18 cellular contexts compared by ENCODE assay signal in the genomic region with DNA sequence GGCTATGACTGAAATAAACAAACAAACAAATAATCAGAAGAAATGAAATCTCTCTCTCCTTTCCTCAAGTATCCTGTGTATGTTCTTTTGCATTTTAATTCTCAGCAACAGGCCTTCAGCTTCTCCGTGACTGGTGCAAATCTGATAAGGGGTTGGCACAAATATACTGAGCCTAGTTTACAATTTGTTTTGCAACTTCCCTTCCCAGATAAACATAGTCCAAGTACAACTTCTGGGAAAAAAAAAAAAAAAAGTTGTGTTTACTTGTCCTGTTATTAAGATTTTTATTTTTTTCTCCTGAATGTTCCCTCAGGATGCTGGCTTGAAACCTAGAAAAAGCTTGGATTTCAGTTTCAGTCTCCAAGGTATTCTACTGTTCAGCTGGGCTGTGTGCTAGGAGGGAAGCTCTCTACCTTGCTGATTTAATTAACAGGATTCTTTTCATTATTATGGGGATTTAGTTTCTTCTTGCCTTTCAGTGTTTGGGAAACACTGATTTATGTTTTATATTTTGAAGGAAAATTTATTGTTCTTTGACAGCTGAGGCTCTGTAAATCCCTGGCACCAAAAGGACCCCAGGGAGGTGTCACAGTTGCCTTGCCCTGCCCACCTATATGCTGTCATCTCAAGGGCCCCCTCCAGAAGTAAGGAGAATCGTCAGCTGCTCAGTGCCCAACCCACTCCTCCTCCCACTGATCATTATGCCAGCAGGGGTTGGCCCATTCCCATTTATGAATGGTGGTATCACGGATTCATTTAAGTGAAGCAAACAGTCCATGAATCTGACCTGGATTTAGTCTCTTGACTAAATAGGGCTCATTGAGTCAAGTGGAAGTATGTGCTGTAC.
DNase-seq lines count a peak whose midpoint lies in the region; ATAC-seq and TF ChIP-seq lines count a peak whose summit lies in the region.
"Had no signal": no experiment of that assay in that cellular context is flagged by ENCODE, and none has a peak within 500 bp of the region (broad histone marks: within the 10 kb centered on the region; RNA-seq: fewer than 3 reads in every experiment).

No MANE protein-coding gene starts in this region.

- H3K14ac ChIP-seq in H9 (ENCODE audit: insufficient read depth, low read length), result no peak overlapping the region

- H3K18ac ChIP-seq in H9 (ENCODE audit: insufficient read length, low read depth, low read length), result no peak overlapping the region

- DNase-seq in LNCaP clone FGC (ENCODE audit: low read depth), result peak; percentile 25
- DNase-seq in adipocyte (ENCODE audit: low read depth), result peak; percentile 56
- no peak for DNase-seq in left cardiac atrium
- DNase-seq in sciatic nerve (ENCODE audit: low spot score), result no peak
- no peak for DNase-seq in NCI-H1105 treated with DMSO at 0.1 percent for 48 hours (lab: John Stamatoyannopoulos, UW)
- DNase-seq in GM19238 (ENCODE audit: insufficient read length, low spot score), result no peak
- no peak for DNase-seq in H9
- DNase-seq: head of caudate nucleus; IMR-90; naive thymus-derived CD4-positive, alpha-beta T cell; NCI-H524 treated with DMSO at 0.1 percent for 48 hours; stimulated activated naive CD4-positive, alpha-beta T cell treated with Interleukin-2 at 50 U/mL for 16 hours; T-cell had no signal

- H3K4me1 ChIP-seq in adipocyte (ENCODE audit: control insufficient read depth, insufficient read depth, low read length), result peaks cover 37% of the 10 kb centered on the region
- H3K4me1 ChIP-seq in H9 (ENCODE audit: insufficient read depth, low read length), result no peaks in the 10 kb centered on the region

- no peaks in the 10 kb centered on the region for H3K79me1 ChIP-seq in H9 (ENCODE audit: insufficient read depth, low read depth, low read length, poor library complexity, severe bottlenecking)

- H4K8ac ChIP-seq in H9 (replicated peaks; ENCODE audit: insufficient read length, low read depth, low read length), result no peak overlapping the region

- H3K9me3 Mint-ChIP-seq in H9, result no peaks in the 10 kb centered on the region
- H3K9me3 Mint-ChIP-seq: GM23338, T-cell, WTC11 had no signal

- H2BK12ac ChIP-seq in H9 (ENCODE audit: insufficient read length, low read depth, low read length), result no peak overlapping the region

- no peak overlapping the region for H3T11ph ChIP-seq in H9 (ENCODE audit: low read length)

- no peaks in the 10 kb centered on the region for H3K79me2 ChIP-seq in H9 (ENCODE audit: insufficient read depth, low read length)

- no peak overlapping the region for H4K91ac ChIP-seq in H9 (ENCODE audit: insufficient read length, low read depth, low read length)

- peaks cover 5% of the 10 kb centered on the region for H3K36me3 ChIP-seq in adipocyte (ENCODE audit: control insufficient read depth, insufficient read depth, low read length, severe bottlenecking)

- H3K4me1 Mint-ChIP-seq in H9, result peaks cover 12 to 30% of the 10 kb centered on the region in 2 experiments
- H3K4me1 Mint-ChIP-seq: activated naive CD4-positive, alpha-beta T cell treated with anti-CD3 and anti-CD28 coated beads, Interleukin-2, amount 50 U/mL, for 24 hours; naive thymus-derived CD4-positive, alpha-beta T cell; T-cell had no signal

- H2BK120ac ChIP-seq in H9 (ENCODE audit: low read depth, low read length, poor library complexity, severe bottlenecking), result no peak overlapping the region

- H3K9me3 ChIP-seq in adipocyte (ENCODE audit: control insufficient read depth, low read length) (no peaks in the 10 kb centered on the region), H9 (ENCODE audit: control insufficient read depth, low read depth, low read length) (no peaks in the 10 kb centered on the region)

- no peak overlapping the region for H3K4me3 Mint-ChIP-seq in H9
- H3K4me3 Mint-ChIP-seq: activated naive CD4-positive, alpha-beta T cell treated with anti-CD3 and anti-CD28 coated beads, Interleukin-2, amount 50 U/mL, for 24 hours; GM23338; naive thymus-derived CD4-positive, alpha-beta T cell; T-cell; WTC11 had no signal

- H3K9ac ChIP-seq in adipocyte (ENCODE audit: low read length) (peak overlapping the region; percentile 46), H9 (ENCODE audit: extremely low read depth, insufficient read length, low read length) (no peak overlapping the region)

- H3K4me2 ChIP-seq in H9 (ENCODE audit: insufficient read depth, insufficient read length, low read length), result no peak overlapping the region
- H3K4me2 ChIP-seq: GM23338 had no signal

- no peak overlapping the region for H3K4ac ChIP-seq in H9 (ENCODE audit: low read depth, low read length)

- no peaks in the 10 kb centered on the region for H3K27me3 Mint-ChIP-seq in H9 (ENCODE audit: low read depth)

- no peak overlapping the region for H2BK15ac ChIP-seq in H9 (ENCODE audit: low read depth, low read length)

- H3K27me3 ChIP-seq in adipocyte (replicated peaks; ENCODE audit: control insufficient read depth, insufficient read depth, low read length) (no peaks in the 10 kb centered on the region), H9 (ENCODE audit: insufficient read depth, low read length) (no peaks in the 10 kb centered on the region)

- H4K5ac ChIP-seq in H9 (ENCODE audit: insufficient read length, low read depth, low read length), result no peak overlapping the region

- H4K20me1 ChIP-seq in H9 (ENCODE audit: control insufficient read depth, insufficient read depth, insufficient read length), result no peaks in the 10 kb centered on the region

- H2BK5ac ChIP-seq in H9 (ENCODE audit: insufficient read length, low read length), result no peak overlapping the region

- no peak overlapping the region for H2AK5ac ChIP-seq in H9 (ENCODE audit: insufficient read length, low read length)

- intact Hi-C loops in left cardiac atrium (cut with DNase I) (no loop called here), sciatic nerve (cut with DNase I) (no loop called here)

- WGBS in H9 (ENCODE audit: extremely low coverage, insufficient read length, low lambda C conversion rate), result no CpG with 5 or more reads among the region's 3 CpGs

- H3K56ac ChIP-seq in H9 (ENCODE audit: insufficient read length, low read depth, low read length), result no peak overlapping the region

- no peak overlapping the region; a peak in 1 of 7 replicates for H3K27ac Mint-ChIP-seq in H9
- H3K27ac Mint-ChIP-seq: activated naive CD4-positive, alpha-beta T cell treated with anti-CD3 and anti-CD28 coated beads, Interleukin-2, amount 50 U/mL, for 24 hours; GM23338; naive thymus-derived CD4-positive, alpha-beta T cell; T-cell; WTC11 had no signal

- H2AFZ ChIP-seq in H9 (ENCODE audit: low read length), result no peak overlapping the region
- H2AFZ ChIP-seq: GM23338 had no signal

- H3K4me3 ChIP-seq in LNCaP clone FGC (ENCODE audit: low read depth, low read length), result no peak overlapping the region
- peak overlapping the region; percentile 42 for H3K4me3 ChIP-seq in adipocyte (ENCODE audit: low read length)
- H3K4me3 ChIP-seq: GM23338 had no signal

- H3K23me2 ChIP-seq in H9 (ENCODE audit: insufficient read length, low read depth, low read length, poor library complexity, severe bottlenecking), result no peaks in the 10 kb centered on the region

- H3K23ac ChIP-seq in H9 (ENCODE audit: insufficient read length, low read depth, low read length), result no peak overlapping the region

- no peak overlapping the region for H2BK20ac ChIP-seq in H9 (ENCODE audit: low read depth, low read length, poor library complexity, severe bottlenecking)

- no peak overlapping the region for H3K27ac ChIP-seq in H9 (ENCODE audit: insufficient read length, low read depth, low read length)
- H3K27ac ChIP-seq: epithelial cell of prostate had no signal

- no peaks in the 10 kb centered on the region for H3K36me3 Mint-ChIP-seq in H9 (ENCODE audit: insufficient read depth in 1 of 3, low read depth in 3 of 3)
- H3K36me3 Mint-ChIP-seq: activated naive CD4-positive, alpha-beta T cell treated with anti-CD3 and anti-CD28 coated beads, Interleukin-2, amount 50 U/mL, for 24 hours; naive thymus-derived CD4-positive, alpha-beta T cell; T-cell; WTC11 had no signal

- peak; percentile 83 to 88 for ATAC-seq in left cardiac atrium
- ATAC-seq in sciatic nerve, result peak; percentile 84
- no peak for ATAC-seq in GM18519 (IDR thresholded peaks at IDR 0.05; ENCODE audit: low FRiP score, unreplicated experiment)
- ATAC-seq: GM23338; naive thymus-derived CD4-positive, alpha-beta T cell; T-cell; WTC11 had no signal

- TF ChIP-seq CTCF in LNCaP clone FGC (IDR thresholded peaks at IDR 0.05; ENCODE audit: control insufficient read depth, extremely low read depth, insufficient read depth), result no peak
- TF ChIP-seq CTCF in H9 (conservative IDR thresholded peaks at IDR 0.05), result no peak

Comparison
In these comparisons a context has a peak if more than half of its experiments do, and no peak if none do; other contexts are left out.
1. DNase-seq: peak in LNCaP clone FGC (single experiment) and adipocyte (single experiment); none in left cardiac atrium (single experiment), sciatic nerve (single experiment), NCI-H1105 treated with DMSO at 0.1 percent for 48 hours (single experiment), GM19238 (single experiment) and H9 (single experiment).